Comparison of ENCODE assay signal across 2 cellular contexts in the genomic region with DNA sequence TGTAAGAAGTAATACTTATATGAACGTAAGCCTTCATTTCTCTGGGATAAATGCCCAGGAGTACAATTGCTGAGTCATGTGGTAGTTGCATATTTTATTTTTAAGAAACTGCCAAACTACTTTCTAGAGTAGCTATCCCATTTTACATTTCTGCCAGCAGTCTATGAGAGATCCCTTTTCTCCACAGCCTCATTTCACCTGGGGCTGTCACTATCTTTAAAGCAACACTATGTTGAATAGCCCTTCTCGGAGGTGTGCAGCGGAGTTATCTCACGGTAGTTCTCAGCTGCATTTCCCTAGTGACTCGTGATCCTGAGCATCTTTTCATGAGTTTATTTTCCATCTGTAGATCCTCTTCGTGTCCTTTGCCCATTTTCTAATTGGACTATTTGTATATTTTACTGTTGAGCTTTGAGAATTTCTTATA.
TF ChIP-seq lines count a peak whose summit lies in the region.

No MANE protein-coding gene starts in this region.

TF ChIP-seq in HepG2, 621 proteins besides CTCF, POLR2A, EP300 and RAD21:
- TF ChIP-seq MNT (IDR thresholded peaks at IDR 0.05) (no peak), ELK4 (CRISPR knock-in tag; IDR thresholded peaks at IDR 0.05; ENCODE audit: borderline replicate concordance) (no peak), MAFK (conservative IDR thresholded peaks at IDR 0.05 in 1 of 2, IDR thresholded peaks at IDR 0.05 in 1 of 2; ENCODE audit: low read length in 2 of 2) (peak in 1 of 2 experiments; percentile 48; a peak in 3 of 4 replicates), PRPF4 (IDR thresholded peaks at IDR 0.05; ENCODE audit: low read depth, low read length, poor library complexity, severe bottlenecking) (no peak), ZNF232 (CRISPR knock-in tag; IDR thresholded peaks at IDR 0.05; ENCODE audit: borderline replicate concordance) (no peak), ZNF615 (CRISPR knock-in tag; IDR thresholded peaks at IDR 0.05; ENCODE audit: borderline replicate concordance) (no peak), NFE2L2 (IDR thresholded peaks at IDR 0.05; ENCODE audit: low read length) (peak; percentile 72), ZNF251 (CRISPR knock-in tag; IDR thresholded peaks at IDR 0.05) (no peak), MZF1 (CRISPR knock-in tag; IDR thresholded peaks at IDR 0.05; ENCODE audit: borderline replicate concordance) (no peak), ZNF558 (CRISPR knock-in tag; IDR thresholded peaks at IDR 0.05; ENCODE audit: borderline replicate concordance) (no peak)

TF ChIP-seq in GM12891, 5 proteins besides CTCF, POLR2A, EP300 and RAD21:
- TF ChIP-seq SPI1 (IDR thresholded peaks at IDR 0.05; ENCODE audit: low read depth, low read length) (no peak), PAX5 (IDR thresholded peaks at IDR 0.05; ENCODE audit: insufficient read depth, low read length, severe bottlenecking) (no peak), TAF1 (IDR thresholded peaks at IDR 0.05; ENCODE audit: low read depth, low read length) (no peak), POU2F2 (IDR thresholded peaks at IDR 0.05; ENCODE audit: low read depth, low read length) (no peak), POLR2AphosphoS5 (IDR thresholded peaks at IDR 0.05; ENCODE audit: low read depth, low read length) (no peak)
